Comparison of ENCODE assay signal across 15 cellular contexts in genomic region chr11:128379587-128380279, GRCh38.
A peak's percentile ranks its signal among the peaks of the same experiment; 100 is the strongest.
DNase-seq lines count a peak whose midpoint lies in the region; ATAC-seq and TF ChIP-seq lines count a peak whose summit lies in the region.
"Had no signal": no experiment of that assay in that cellular context is flagged by ENCODE, and none has a peak within 500 bp of the region (broad histone marks: within the 10 kb centered on the region; RNA-seq: fewer than 3 reads in every experiment).

No MANE protein-coding gene starts in this region.

- H2AFZ ChIP-seq in mammary epithelial cell (ENCODE audit: low read depth, low read length) = no peak overlapping the region
- H2AFZ ChIP-seq: GM23248 had no signal

- peak overlapping the region; percentile 15 for H3K27ac Mint-ChIP-seq in activated CD4-positive, alpha-beta T cell treated with anti-CD3 and anti-CD28 coated beads, Interleukin-2, amount 10 ng/mL, durations not matched to agents 7 days and 5 days

- H3K4me1 Mint-ChIP-seq in activated CD4-positive, alpha-beta T cell treated with anti-CD3 and anti-CD28 coated beads, Interleukin-2, amount 10 ng/mL, durations not matched to agents 7 days and 5 days = peaks cover 39% of the 10 kb centered on the region

- peaks cover 28% of the 10 kb centered on the region for H3K36me3 Mint-ChIP-seq in activated CD4-positive, alpha-beta T cell treated with anti-CD3 and anti-CD28 coated beads, Interleukin-2, amount 10 ng/mL, durations not matched to agents 7 days and 5 days (ENCODE audit: low read depth)

- intact Hi-C loops in mammary epithelial cell (cut with micrococcal nuclease) = no loop called here

- H3K36me3 ChIP-seq in mammary epithelial cell (ENCODE audit: insufficient read depth, low read length) = no peaks in the 10 kb centered on the region
- H3K36me3 ChIP-seq: cardiac muscle cell, transverse colon had no signal

- no peaks in the 10 kb centered on the region for H4K20me1 ChIP-seq in mammary epithelial cell (ENCODE audit: insufficient read depth, low read length)

- no peak for TF ChIP-seq CTCF in mammary epithelial cell (conservative IDR thresholded peaks at IDR 0.05 in 1 of 2, IDR thresholded peaks at IDR 0.05 in 1 of 2; ENCODE audit: extremely low read depth in 1 of 2, insufficient read depth in 1 of 2, low read depth in 1 of 2, low read length in 2 of 2)

- no peaks in the 10 kb centered on the region for H3K27me3 ChIP-seq in mammary epithelial cell (ENCODE audit: insufficient read depth, low read length)
- H3K27me3 ChIP-seq: cardiac muscle cell, transverse colon had no signal

- in situ Hi-C loops in mammary epithelial cell (cut with MboI; ENCODE audit: low sequenced_read_pairs in 2 of 2) = no loop called here

- dilution Hi-C loops in mammary epithelial cell (cut with HindIII; ENCODE audit: low sequenced_read_pairs) = no loop called here

- H3K27ac ChIP-seq in mammary epithelial cell (ENCODE audit: insufficient read depth, low read depth, low read length) = no peak overlapping the region
- H3K27ac ChIP-seq: 22Rv1, cardiac muscle cell, GM23248, psoas muscle, transverse colon had no signal

- no peaks in the 10 kb centered on the region for H3K9me3 ChIP-seq in mammary epithelial cell (replicated peaks; ENCODE audit: insufficient read depth, low read length)
- H3K9me3 ChIP-seq: psoas muscle had no signal

- no peak for DNase-seq in activated CD4-positive, CD25-positive, alpha-beta regulatory T cell (lab: John Stamatoyannopoulos, UW)
- DNase-seq in activated CD4-positive, alpha-beta T cell treated with anti-CD3 and anti-CD28 coated beads, Interleukin-2, amount 10 ng/mL, durations not matched to agents 7 days and 5 days = peak; percentile 17
- DNase-seq in mammary epithelial cell (peak; percentile 68), DMS53 (lab: John Stamatoyannopoulos, UW) (no peak), dedifferentiated amniotic fluid mesenchymal stem cell (ENCODE audit: extremely low spot score) (no peak), AG08395 (ENCODE audit: low spot score) (no peak)
- DNase-seq in stimulated activated CD8-positive, alpha-beta memory T cell treated with anti-CD3 and anti-CD28 coated beads, Interleukin-15, amount 100 ng/mL, for 1 hour (ENCODE audit: low read depth) = peak; percentile 6
- DNase-seq: GM23248, NCI-H1092 treated with DMSO at 0.1 percent for 48 hours, psoas muscle, transverse colon had no signal

- peaks cover 11% of the 10 kb centered on the region for H3K4me1 ChIP-seq in mammary epithelial cell (ENCODE audit: insufficient read depth, low read length)
- H3K4me1 ChIP-seq: psoas muscle, transverse colon had no signal

- no peak overlapping the region for H3K4me3 ChIP-seq in mammary epithelial cell (replicated peaks in 1 of 3; ENCODE audit: insufficient read depth in 1 of 3, low read depth in 2 of 3, low read length in 3 of 3)
- H3K4me3 ChIP-seq: cardiac muscle cell, GM23248, psoas muscle, transverse colon had no signal

- peaks cover 34% of the 10 kb centered on the region for H3K9me3 Mint-ChIP-seq in activated CD4-positive, alpha-beta T cell treated with anti-CD3 and anti-CD28 coated beads, Interleukin-2, amount 10 ng/mL, durations not matched to agents 7 days and 5 days

- CTCF ChIA-PET in activated CD4-positive, alpha-beta T cell treated with anti-CD3 and anti-CD28 coated beads, Interleukin-2, amount 10 ng/mL, durations not matched to agents 7 days and 5 days (lab: Charles Lee) = interaction anchor here (0.5 to 2.6 kb wide), 3 partner anchors 12 to 152 kb away, joined by 3 to 7 read pairs (median 4); no protein-coding TSS in a partner anchor
- CTCF ChIA-PET in mammary epithelial cell (lab: Charles Lee; ENCODE audit: low non-redundant PET) = no interaction called here

- no peaks in the 10 kb centered on the region for H3K79me2 ChIP-seq in mammary epithelial cell (ENCODE audit: insufficient read depth, low read length)

- peak; percentile 98 to 99 for ATAC-seq in activated CD4-positive, CD25-positive, alpha-beta regulatory T cell treated with anti-CD3 and anti-CD28 coated beads, Interleukin-2, amount 50 U/mL, for 24 hours
- ATAC-seq: psoas muscle, Right ventricle myocardium inferior had no signal

- POLR2A ChIA-PET in activated CD4-positive, alpha-beta T cell treated with anti-CD3 and anti-CD28 coated beads, Interleukin-2, amount 10 ng/mL, durations not matched to agents 7 days and 5 days (lab: Charles Lee) = no interaction called here

- H3K4me2 ChIP-seq in mammary epithelial cell (ENCODE audit: insufficient read depth, low read depth, low read length) = no peak overlapping the region

- BruUV-seq in mammary epithelial cell (replicated peaks; lab: Mats Ljungman, UMichigan) = no TSS peak

- no peak overlapping the region for H3K9ac ChIP-seq in mammary epithelial cell (ENCODE audit: insufficient read depth, low read length)
- H3K9ac ChIP-seq: GM23248 had no signal

- no peaks in the 10 kb centered on the region for H3K27me3 Mint-ChIP-seq in activated CD4-positive, alpha-beta T cell treated with anti-CD3 and anti-CD28 coated beads, Interleukin-2, amount 10 ng/mL, durations not matched to agents 7 days and 5 days

- WGBS in mammary epithelial cell (ENCODE audit: low coverage, missing lambda C conversion rate) = 100% methylated on average over 1 of the region's 2 CpGs

- no peak overlapping the region for H3K4me3 Mint-ChIP-seq in activated CD4-positive, alpha-beta T cell treated with anti-CD3 and anti-CD28 coated beads, Interleukin-2, amount 10 ng/mL, durations not matched to agents 7 days and 5 days

Comparison
In these comparisons a context has a peak if more than half of its experiments do, and no peak if none do; other contexts are left out.
1. DNase-seq: peak in activated CD4-positive, alpha-beta T cell treated with anti-CD3 and anti-CD28 coated beads, Interleukin-2, amount 10 ng/mL, durations not matched to agents 7 days and 5 days (single experiment), mammary epithelial cell (single experiment) and stimulated activated CD8-positive, alpha-beta memory T cell treated with anti-CD3 and anti-CD28 coated beads, Interleukin-15, amount 100 ng/mL, for 1 hour (single experiment); none in activated CD4-positive, CD25-positive, alpha-beta regulatory T cell (0 of 4), DMS53 (single experiment), dedifferentiated amniotic fluid mesenchymal stem cell (single experiment) and AG08395 (single experiment).